9 cellular contexts compared by ENCODE assay signal in genomic region chr12:102510031-102510430, GRCh38. TPM values are rescaled to one million over a fixed set of nuclear protein-coding genes. Genes with fewer than 3 reads are reported as not detected.
"Had no signal": no experiment of that assay in that cellular context is flagged by ENCODE, and none has a peak within 500 bp of the region (broad histone marks: within the 10 kb centered on the region; RNA-seq: fewer than 3 reads in every experiment).

No MANE protein-coding gene starts in this region.

- H3K36me3 ChIP-seq: HAP-1 had no signal

- DNase-seq: GM23248, GOT3, H7, H9, HCEC 1CT, HFFc6 had no signal

- H3K4me3 Mint-ChIP-seq: H9, HFFc6 had no signal

- H2AFZ ChIP-seq: GM23248 had no signal

- FAIRE-seq: H54 had no signal

- ATAC-seq: HCT116 had no signal

- H3K9me3 ChIP-seq: HAP-1 had no signal

- H3K4me3 ChIP-seq: GM23248, HAP-1 had no signal

- H3K27ac ChIP-seq: GM23248 had no signal

- H3K9ac ChIP-seq: GM23248 had no signal

- H3K4me1 ChIP-seq: HAP-1 had no signal

- H3K27ac Mint-ChIP-seq: H9, HFFc6 had no signal

RNA-seq across cellular contexts. Expression of gene IGF1, which starts 29.7 kb away (rescaled TPM):
- total RNA-seq: H7, H9 had no signal
